In the genomic region with DNA sequence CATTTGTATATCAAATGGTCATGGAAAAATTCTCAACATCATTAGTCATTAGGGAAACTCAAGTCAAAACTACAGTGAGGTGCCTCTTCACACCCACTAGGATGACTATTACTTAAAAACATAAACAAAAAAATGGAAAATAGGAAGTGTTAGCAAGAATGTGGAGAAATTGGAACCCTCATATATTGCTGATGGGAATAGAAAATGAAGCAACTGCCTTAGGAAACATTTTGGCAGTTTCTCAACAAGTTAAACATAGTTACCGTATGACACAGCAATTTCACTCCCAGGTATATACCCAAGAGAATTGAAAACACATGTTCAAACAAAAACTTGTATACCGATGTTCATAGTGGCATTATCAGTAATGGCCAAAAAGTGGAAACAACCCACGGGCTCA, we compare ENCODE assay signal across 18 cellular contexts. TPM values are rescaled to one million over a fixed set of nuclear protein-coding genes. Genes with fewer than 3 reads are reported as not detected.
"Had no signal": no experiment of that assay in that cellular context is flagged by ENCODE, and none has a peak within 500 bp of the region (broad histone marks: within the 10 kb centered on the region; RNA-seq: fewer than 3 reads in every experiment).

No MANE protein-coding gene starts in this region.

- H3K4me3 ChIP-seq: colonic mucosa, esophagus squamous epithelium had no signal

- FAIRE-seq: endometrium had no signal

- ATAC-seq: activated T-helper 17 cell treated with anti-CD3 and anti-CD28 coated beads, Interleukin-2, amount 50 U/mL, for 72 hours; left ventricle myocardium superior; natural killer cell treated with Interleukin-12 subunit alpha and Interleukin-12 subunit beta and Interleukin-15 and Interleukin-18, amount 100 ng/mL, for 72 hours; stimulated activated effector memory CD8-positive, alpha-beta T cell treated with anti-CD3 and anti-CD28 coated beads, Interleukin-12 subunit alpha, Interleukin-12 subunit beta, amount 100 ng/mL, for 72 hours had no signal

- H3K36me3 ChIP-seq: colonic mucosa, esophagus squamous epithelium had no signal

- H3K27ac ChIP-seq: colonic mucosa, esophagus squamous epithelium, VCaP had no signal

- DNase-seq: activated CD4-positive, alpha-beta T cell treated with anti-CD3 and anti-CD28 coated beads for 1 hour; activated CD4-positive, alpha-beta T cell treated with anti-CD3 and anti-CD28 coated beads, Interleukin-2, amount 50 U/mL, for 4 hours; activated naive CD4-positive, alpha-beta T cell treated with Interleukin-2 at 50 U/mL for 16 hours; caudate nucleus; colonic mucosa; esophagus squamous epithelium; foreskin fibroblast; hypothalamus; kidney glomerular epithelial cell; left ventricle myocardium superior; mesenchymal stem cell; stimulated activated CD4-positive, alpha-beta T cell treated with anti-CD3 and anti-CD28 coated beads, Interleukin-12 subunit alpha, Interleukin-12 subunit beta, amount 100 ng/mL, for 4 hours; stimulated activated CD4-positive, alpha-beta T cell treated with anti-CD3 and anti-CD28 coated beads, Interleukin-2, amount 100 ng/mL, for 24 hours had no signal

- H3K27me3 ChIP-seq: colonic mucosa, esophagus squamous epithelium had no signal

- H3K4me1 ChIP-seq: colonic mucosa, esophagus squamous epithelium had no signal

- H3K9me3 ChIP-seq: colonic mucosa, esophagus squamous epithelium had no signal

RNA-seq across cellular contexts. Expression of gene CYP26B1, which starts 18.1 kb away (rescaled TPM):
- total RNA-seq: natural killer cell treated with Interleukin-12 subunit alpha and Interleukin-12 subunit beta and Interleukin-15 and Interleukin-18, amount 100 ng/mL, for 72 hours had no signal
